Comparison of ENCODE assay signal across 16 cellular contexts in genomic region chr6:40536442-40536841, GRCh38. TPM values are rescaled to one million over a fixed set of nuclear protein-coding genes. Genes with fewer than 3 reads are reported as not detected.
DNase-seq lines count a peak whose midpoint lies in the region; ATAC-seq, FAIRE-seq and TF ChIP-seq lines count a peak whose summit lies in the region.
"Had no signal": no experiment of that assay in that cellular context is flagged by ENCODE, and none has a peak within 500 bp of the region (broad histone marks: within the 10 kb centered on the region; RNA-seq: fewer than 3 reads in every experiment).

No MANE protein-coding gene starts in this region.

- no peak for TF ChIP-seq POLR2A in HepG2 (IDR thresholded peaks at IDR 0.05; ENCODE audit: insufficient read depth in 1 of 2, low read depth in 2 of 2, low read length in 2 of 2)

- peak; percentile 13 for DNase-seq in AG08396 (ENCODE audit: low spot score)
- DNase-seq in H9, result peak; percentile 81
- peak; percentile 54 for DNase-seq in WTC11 (ENCODE audit: low spot score)
- DNase-seq in HepG2 (ENCODE audit: low spot score), result peak; percentile 18
- no peak for DNase-seq in NCI-H2081 (lab: John Stamatoyannopoulos, UW)
- no peak for DNase-seq in Ammon's horn (ENCODE audit: low spot score)
- DNase-seq: activated naive CD8-positive, alpha-beta T cell treated with anti-CD3 and anti-CD28 coated beads for 36 hours; gastrocnemius medialis; left ventricle myocardium superior; occipital lobe; stimulated activated CD4-positive, alpha-beta T cell treated with anti-CD3 and anti-CD28 coated beads, Interleukin-1b, Interleukin-23, amount 100 ng/mL, for 48 hours had no signal

- no peak overlapping the region for H3K23ac ChIP-seq in H9 (ENCODE audit: insufficient read length, low read depth, low read length)

- no peaks in the 10 kb centered on the region; a peak in 1 of 7 replicates for H3K36me3 Mint-ChIP-seq in H9 (ENCODE audit: insufficient read depth in 1 of 3, low read depth in 3 of 3)
- H3K36me3 Mint-ChIP-seq in WTC11, result no peaks in the 10 kb centered on the region
- H3K36me3 Mint-ChIP-seq: activated naive CD8-positive, alpha-beta T cell treated with anti-CD3 and anti-CD28 coated beads for 36 hours; stimulated activated memory B cell treated with anti-CD40 and anti-IgM and Interleukin-4, amounts not matched to agents 10 μg/mL and 1 μg/mL and 100 μg/mL, for 72 hours had no signal

- H3K36me3 ChIP-seq in HepG2 (replicated peaks in 1 of 2; ENCODE audit: control insufficient read depth in 1 of 2, insufficient read depth in 2 of 2, low read length in 2 of 2), result no peaks in the 10 kb centered on the region
- H3K36me3 ChIP-seq: gastrocnemius medialis had no signal

- WGBS in H9 (ENCODE audit: extremely low coverage, insufficient read length, low lambda C conversion rate), result no CpG with 5 or more reads among the region's 3 CpGs
- 13% methylated on average over 2 of the region's 3 CpGs for WGBS in HepG2 (ENCODE audit: low lambda C conversion rate)

- H2BK5ac ChIP-seq in H9 (ENCODE audit: insufficient read length, low read length), result no peak overlapping the region

- CTCF ChIA-PET in WTC11 (lab: Charles Lee), result interaction anchor here (0.6 to 3.0 kb wide), 16 partner anchors 10 to 555 kb away, joined by 3 to 23 read pairs (median 6); partner anchors contain the start of gene LRFN2
- CTCF ChIA-PET in HepG2 (lab: Yijun Ruan, JAX; ENCODE audit: low intra/inter-chr PET ratio, low total read pairs), result no interaction called here

- H3K9me3 Mint-ChIP-seq in H9 (no peaks in the 10 kb centered on the region), WTC11 (no peaks in the 10 kb centered on the region)
- H3K9me3 Mint-ChIP-seq: activated naive CD8-positive, alpha-beta T cell treated with anti-CD3 and anti-CD28 coated beads for 36 hours; stimulated activated memory B cell treated with anti-CD40 and anti-IgM and Interleukin-4, amounts not matched to agents 10 μg/mL and 1 μg/mL and 100 μg/mL, for 72 hours had no signal

- H3K9me3 ChIP-seq in H9 (ENCODE audit: control insufficient read depth, low read depth, low read length), result no peaks in the 10 kb centered on the region
- H3K9me3 ChIP-seq in HepG2 (ENCODE audit: low read length), result no peaks in the 10 kb centered on the region
- H3K9me3 ChIP-seq: gastrocnemius medialis had no signal

- H3K4me2 ChIP-seq in H9 (ENCODE audit: insufficient read depth, insufficient read length, low read length) (no peak overlapping the region), HepG2 (ENCODE audit: low read depth, low read length) (no peak overlapping the region)

- H4K91ac ChIP-seq in H9 (ENCODE audit: insufficient read length, low read depth, low read length), result no peak overlapping the region

- H3K4me3 Mint-ChIP-seq in H9 (no peak overlapping the region), WTC11 (no peak overlapping the region)
- H3K4me3 Mint-ChIP-seq: activated naive CD8-positive, alpha-beta T cell treated with anti-CD3 and anti-CD28 coated beads for 36 hours; stimulated activated memory B cell treated with anti-CD40 and anti-IgM and Interleukin-4, amounts not matched to agents 10 μg/mL and 1 μg/mL and 100 μg/mL, for 72 hours had no signal

- H4K8ac ChIP-seq in H9 (replicated peaks; ENCODE audit: insufficient read length, low read depth, low read length), result no peak overlapping the region

- H2BK120ac ChIP-seq in H9 (ENCODE audit: low read depth, low read length, poor library complexity, severe bottlenecking), result no peak overlapping the region

- no peak overlapping the region for H2AFZ ChIP-seq in H9 (ENCODE audit: low read length)
- H2AFZ ChIP-seq in HepG2 (ENCODE audit: low read length), result no peak overlapping the region

- no peak overlapping the region for H3K18ac ChIP-seq in H9 (ENCODE audit: insufficient read length, low read depth, low read length)

- POLR2A ChIA-PET in WTC11 (lab: Charles Lee), result no interaction called here
- POLR2A ChIA-PET in HepG2 (lab: Yijun Ruan, JAX), result no interaction called here

- no peak overlapping the region for H3K9ac ChIP-seq in H9 (ENCODE audit: extremely low read depth, insufficient read length, low read length)
- H3K9ac ChIP-seq in HepG2 (ENCODE audit: insufficient read depth, low read depth, low read length), result no peak overlapping the region

- H3K4me1 Mint-ChIP-seq in H9 (peaks cover 16 to 32% of the 10 kb centered on the region in 2 experiments), WTC11 (peaks cover 22% of the 10 kb centered on the region)
- H3K4me1 Mint-ChIP-seq: activated naive CD8-positive, alpha-beta T cell treated with anti-CD3 and anti-CD28 coated beads for 36 hours; stimulated activated memory B cell treated with anti-CD40 and anti-IgM and Interleukin-4, amounts not matched to agents 10 μg/mL and 1 μg/mL and 100 μg/mL, for 72 hours had no signal

- TF ChIP-seq EP300 in HepG2 (IDR thresholded peaks at IDR 0.05; ENCODE audit: low read depth in 2 of 2, low read length in 2 of 2) (no peak), HepG2 (CRISPR knock-in tag; IDR thresholded peaks at IDR 0.05; ENCODE audit: borderline replicate concordance) (no peak)

- H3K56ac ChIP-seq in H9 (ENCODE audit: insufficient read length, low read depth, low read length), result no peak overlapping the region

- no peaks in the 10 kb centered on the region for H3K79me1 ChIP-seq in H9 (ENCODE audit: insufficient read depth, low read depth, low read length, poor library complexity, severe bottlenecking)

- ATAC-seq in WTC11 (peak; percentile 93), HepG2 (peak; percentile 79), GM21619 (IDR thresholded peaks at IDR 0.05; ENCODE audit: unreplicated experiment) (no peak), HG02852 (IDR thresholded peaks at IDR 0.05; ENCODE audit: unreplicated experiment) (no peak)
- ATAC-seq: gastrocnemius medialis; left ventricle myocardium superior; stimulated activated memory B cell treated with anti-CD40 and anti-IgM and Interleukin-4, amounts not matched to agents 10 μg/mL and 1 μg/mL and 100 μg/mL, for 72 hours had no signal

- H2BK15ac ChIP-seq in H9 (ENCODE audit: low read depth, low read length), result no peak overlapping the region

- peak; percentile 68; the same call in 2 of the 3 replicates for TF ChIP-seq CTCF in H9 (conservative IDR thresholded peaks at IDR 0.05)
- TF ChIP-seq CTCF in WTC11 (IDR thresholded peaks at IDR 0.05), result no peak
- peak; percentile 36 for TF ChIP-seq CTCF in HepG2 (CRISPR knock-in tag; IDR thresholded peaks at IDR 0.05)

- no peaks in the 10 kb centered on the region for H3K4me1 ChIP-seq in H9 (ENCODE audit: insufficient read depth, low read length)
- H3K4me1 ChIP-seq in HepG2 (ENCODE audit: insufficient read depth, low read length), result no peaks in the 10 kb centered on the region
- H3K4me1 ChIP-seq: gastrocnemius medialis had no signal

- H4K5ac ChIP-seq in H9 (ENCODE audit: insufficient read length, low read depth, low read length), result no peak overlapping the region

- H2AK5ac ChIP-seq in H9 (ENCODE audit: insufficient read length, low read length), result no peak overlapping the region

- H3K23me2 ChIP-seq in H9 (ENCODE audit: insufficient read length, low read depth, low read length, poor library complexity, severe bottlenecking), result no peaks in the 10 kb centered on the region

- FAIRE-seq in HepG2 (lab: Jason Lieb, UNC), result peak; percentile 67

- no peak for TF ChIP-seq RAD21 in HepG2 (CRISPR knock-in tag; IDR thresholded peaks at IDR 0.05)

- no peaks in the 10 kb centered on the region for H3K79me2 ChIP-seq in H9 (ENCODE audit: insufficient read depth, low read length)
- H3K79me2 ChIP-seq in HepG2 (ENCODE audit: insufficient read depth, low read length), result no peaks in the 10 kb centered on the region

- H3K27me3 Mint-ChIP-seq in H9 (ENCODE audit: low read depth) (peaks cover 8% of the 10 kb centered on the region), WTC11 (ENCODE audit: low read depth) (no peaks in the 10 kb centered on the region; the same call in 1 of the 2 replicates)

- H3K27ac ChIP-seq in H9 (ENCODE audit: insufficient read length, low read depth, low read length) (no peak overlapping the region), HepG2 (ENCODE audit: extremely low read length, insufficient read depth, low read length) (no peak overlapping the region)
- H3K27ac ChIP-seq: gastrocnemius medialis had no signal

- BruUV-seq in HepG2 (replicated peaks; lab: Mats Ljungman, UMichigan), result no TSS peak

- H3K14ac ChIP-seq in H9 (ENCODE audit: insufficient read depth, low read length), result no peak overlapping the region

- H3K27me3 ChIP-seq in H9 (ENCODE audit: insufficient read depth, low read length), result no peaks in the 10 kb centered on the region
- H3K27me3 ChIP-seq in HepG2 (ENCODE audit: control insufficient read depth in 1 of 2, insufficient read depth in 2 of 2, low read length in 2 of 2), result peaks cover 0 to 12% of the 10 kb centered on the region in 2 experiments; a peak in 3 of 5 replicates
- H3K27me3 ChIP-seq: gastrocnemius medialis had no signal

- H3K27ac Mint-ChIP-seq in H9 (no peak overlapping the region), WTC11 (no peak overlapping the region)
- H3K27ac Mint-ChIP-seq: activated naive CD8-positive, alpha-beta T cell treated with anti-CD3 and anti-CD28 coated beads for 36 hours; stimulated activated memory B cell treated with anti-CD40 and anti-IgM and Interleukin-4, amounts not matched to agents 10 μg/mL and 1 μg/mL and 100 μg/mL, for 72 hours had no signal

- H3K4me3 ChIP-seq in HepG2 (replicated peaks in 1 of 3; ENCODE audit: insufficient read depth in 1 of 3, low read depth in 2 of 3, low read length in 3 of 3), result no peak overlapping the region
- H3K4me3 ChIP-seq: gastrocnemius medialis had no signal

- no peak overlapping the region for H2BK12ac ChIP-seq in H9 (ENCODE audit: insufficient read length, low read depth, low read length)

- H3K4ac ChIP-seq in H9 (ENCODE audit: low read depth, low read length), result no peak overlapping the region

- no peak overlapping the region for H2BK20ac ChIP-seq in H9 (ENCODE audit: low read depth, low read length, poor library complexity, severe bottlenecking)

- intact Hi-C loops in HepG2 (cut with micrococcal nuclease; ENCODE audit: unreplicated experiment), result no loop called here

- no peak overlapping the region for H3T11ph ChIP-seq in H9 (ENCODE audit: low read length)

- H4K20me1 ChIP-seq in H9 (ENCODE audit: control insufficient read depth, insufficient read depth, insufficient read length) (no peaks in the 10 kb centered on the region), HepG2 (ENCODE audit: insufficient read depth, low read length) (no peaks in the 10 kb centered on the region)

- in situ Hi-C loops in HepG2 (cut with HindIII; ENCODE audit: extremely low pct_ligation_motif_present, low pct_unique_long_range_greater_than_20kb), result no loop called here

RNA-seq across cellular contexts. Expression of gene LRFN2, which starts 50.7 kb away (rescaled TPM):
- total RNA-seq in H9 (2021) (0.11 and 0.13 TPM in 2 replicates), WTC11 (2021) (1.3 to 1.6 TPM (median 1.4 TPM) in 3 replicates), HepG2 (2016; rRNA removed; fragmentation: Illumina TruSeq; extraction: Trizol) (not detected in 2 replicates)
- not detected in 2 replicates for total RNA-seq in HepG2 (2016; cell fraction: cytosol; rRNA removed; fragmentation: Illumina TruSeq; extraction: Trizol; ENCODE audit: low read depth)
- not detected in 2 replicates for total RNA-seq in HepG2 (2016; cell fraction: insoluble cytoplasmic fraction; rRNA removed; fragmentation: Illumina TruSeq; extraction: Trizol)
- total RNA-seq in HepG2 (2016; cell fraction: membrane; rRNA removed; fragmentation: Illumina TruSeq; extraction: Trizol), result not detected in 2 replicates
- not detected in 2 replicates for total RNA-seq in HepG2 (2016; cell fraction: nucleus; rRNA removed; fragmentation: Illumina TruSeq; extraction: Trizol)
- polyA plus RNA-seq in HepG2 (2011; rRNA removed), result not detected in 2 replicates
- not detected in 2 replicates for polyA plus RNA-seq in HepG2 (2011; cell fraction: cytosol; rRNA removed)
- not detected in 2 replicates for polyA plus RNA-seq in HepG2 (2011; cell fraction: nucleus; rRNA removed)
- polyA plus RNA-seq in HepG2 (2012), result not detected in 2 replicates
- polyA plus RNA-seq in HepG2 (2016; cell fraction: cytosol; fragmentation: Illumina TruSeq; extraction: Trizol; ENCODE audit: low read depth), result not detected in 2 replicates
- not detected in 2 replicates for polyA plus RNA-seq in HepG2 (2016; cell fraction: insoluble cytoplasmic fraction; fragmentation: Illumina TruSeq; extraction: Trizol; ENCODE audit: low read depth)
- polyA plus RNA-seq in HepG2 (2016; cell fraction: membrane; fragmentation: Illumina TruSeq; extraction: Trizol; ENCODE audit: low read depth), result not detected in 2 replicates
- polyA plus RNA-seq in HepG2 (2016; cell fraction: nucleus; fragmentation: Illumina TruSeq; extraction: Trizol; ENCODE audit: insufficient read depth, low read depth), result not detected in 2 replicates
- polyA minus RNA-seq in HepG2 (2011; rRNA and poly(A)+ RNA removed; ENCODE audit: low replicate concordance), result not detected in 2 replicates
- not detected in 2 replicates for polyA minus RNA-seq in HepG2 (2011; cell fraction: cytosol; rRNA and poly(A)+ RNA removed)
- polyA minus RNA-seq in HepG2 (2011; cell fraction: nucleus; rRNA and poly(A)+ RNA removed), result not detected in 2 replicates
- total RNA-seq: activated naive CD8-positive, alpha-beta T cell treated with anti-CD3 and anti-CD28 coated beads for 36 hours; dermis microvascular lymphatic vessel endothelial cell; gastrocnemius medialis; H4; left ventricle myocardium superior had no signal

Comparison
In these comparisons a context has a peak if more than half of its experiments do, and no peak if none do; other contexts are left out.
1. DNase-seq: peak in AG08396 (single experiment), H9 (single experiment), WTC11 (single experiment) and HepG2 (single experiment); none in NCI-H2081 (0 of 2) and Ammon's horn (single experiment).
2. ATAC-seq: peak in WTC11 (single experiment) and HepG2 (single experiment); none in GM21619 (single experiment) and HG02852 (single experiment).